In the genomic region with DNA sequence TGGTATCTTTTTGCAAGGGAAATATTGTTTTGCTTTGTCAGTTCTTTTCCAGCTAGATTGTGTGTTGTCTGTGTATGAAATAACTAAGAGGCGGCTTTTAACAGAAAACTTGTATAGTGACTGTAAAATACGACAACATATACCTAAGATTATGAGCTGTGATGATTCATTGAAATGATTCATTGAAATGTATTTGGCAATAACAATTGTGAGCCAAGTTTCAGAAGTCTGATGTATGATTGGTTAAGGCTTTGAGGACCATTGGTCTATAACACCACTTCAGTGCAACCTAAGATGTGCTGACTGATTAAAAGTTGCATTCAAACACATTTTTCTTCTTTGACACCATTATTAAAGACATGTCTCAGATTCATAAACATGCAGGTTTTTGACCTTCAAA, we compare ENCODE assay signal across 14 cellular contexts.
DNase-seq lines count a peak whose midpoint lies in the region; ATAC-seq, FAIRE-seq and TF ChIP-seq lines count a peak whose summit lies in the region.
"Had no signal": no experiment of that assay in that cellular context is flagged by ENCODE, and none has a peak within 500 bp of the region (broad histone marks: within the 10 kb centered on the region; RNA-seq: fewer than 3 reads in every experiment).

No MANE protein-coding gene starts in this region.

- peaks cover 10% of the 10 kb centered on the region for H3K4me1 ChIP-seq in keratinocyte (ENCODE audit: control insufficient read depth, extremely low read depth, insufficient read depth, low read length)

- H3K79me2 ChIP-seq in keratinocyte (ENCODE audit: control insufficient read depth, insufficient read depth, low read length), result peaks cover 27% of the 10 kb centered on the region

- no peaks in the 10 kb centered on the region for H3K36me3 Mint-ChIP-seq in activated CD8-positive, alpha-beta T cell treated with anti-CD3 and anti-CD28 coated beads for 36 hours (ENCODE audit: low read depth)
- H3K36me3 Mint-ChIP-seq in CD4-positive, alpha-beta T cell (ENCODE audit: low read depth), result no peaks in the 10 kb centered on the region
- H3K36me3 Mint-ChIP-seq: immature natural killer cell had no signal

- dilution Hi-C loops in keratinocyte (cut with MboI; ENCODE audit: extremely low pct_ligation_motif_present, low sequenced_read_pairs), result no loop called here

- in situ Hi-C loops in G401 (cut with HindIII; ENCODE audit: low sequenced_read_pairs), result no loop called here

- peak overlapping the region; percentile 40 for H3K27ac ChIP-seq in keratinocyte (ENCODE audit: control insufficient read depth, insufficient read depth, low read length)
- H3K27ac ChIP-seq in CD4-positive, alpha-beta T cell (ENCODE audit: low read depth, low read length), result no peak overlapping the region
- H3K27ac ChIP-seq: cardiac muscle cell had no signal

- H3K4me3 Mint-ChIP-seq in activated CD8-positive, alpha-beta T cell treated with anti-CD3 and anti-CD28 coated beads for 36 hours, result no peak overlapping the region
- no peak overlapping the region for H3K4me3 Mint-ChIP-seq in CD4-positive, alpha-beta T cell
- H3K4me3 Mint-ChIP-seq: CD4-positive, alpha-beta memory T cell; immature natural killer cell had no signal

- POLR2A ChIA-PET in activated CD8-positive, alpha-beta T cell treated with anti-CD3 and anti-CD28 coated beads for 36 hours (lab: Charles Lee), result no interaction called here
- POLR2A ChIA-PET in CD4-positive, alpha-beta T cell (lab: Charles Lee), result no interaction called here

- CTCF ChIA-PET in activated CD8-positive, alpha-beta T cell treated with anti-CD3 and anti-CD28 coated beads for 36 hours (lab: Charles Lee), result no interaction called here
- CTCF ChIA-PET in CD4-positive, alpha-beta T cell (lab: Charles Lee), result no interaction called here

- H3K36me3 ChIP-seq in keratinocyte (ENCODE audit: control insufficient read depth in 2 of 2, extremely low read depth in 1 of 2, insufficient read depth in 2 of 2, low read length in 2 of 2), result peaks cover 0 to 3% of the 10 kb centered on the region in 2 experiments

- ATAC-seq in activated CD8-positive, alpha-beta T cell treated with anti-CD3 and anti-CD28 coated beads for 36 hours, result no peak
- no peak for ATAC-seq in CD4-positive, alpha-beta T cell (ENCODE audit: poor library complexity)

- no peaks in the 10 kb centered on the region for H3K9me3 ChIP-seq in keratinocyte (ENCODE audit: control insufficient read depth, low read depth, low read length)
- no peaks in the 10 kb centered on the region for H3K9me3 ChIP-seq in CD4-positive, alpha-beta T cell (ENCODE audit: control insufficient read depth, low read length)

- no peak for TF ChIP-seq CTCF in AG09309 (IDR thresholded peaks at IDR 0.05; ENCODE audit: control insufficient read depth, insufficient read depth, low read depth, low read length, missing control alignments)
- no peak for TF ChIP-seq CTCF in keratinocyte (optimal IDR thresholded peaks at IDR 0.05 in 1 of 3, IDR thresholded peaks at IDR 0.05 in 1 of 3, conservative IDR thresholded peaks at IDR 0.05 in 1 of 3; ENCODE audit: extremely low read depth in 1 of 3, insufficient read depth in 2 of 3, low read length in 3 of 3)
- TF ChIP-seq CTCF in activated CD8-positive, alpha-beta T cell treated with anti-CD3 and anti-CD28 coated beads for 36 hours (IDR thresholded peaks at IDR 0.05), result no peak
- no peak for TF ChIP-seq CTCF in CD4-positive, alpha-beta T cell (IDR thresholded peaks at IDR 0.05)

- no peaks in the 10 kb centered on the region for H3K4me1 Mint-ChIP-seq in activated CD8-positive, alpha-beta T cell treated with anti-CD3 and anti-CD28 coated beads for 36 hours (ENCODE audit: low read depth)
- no peaks in the 10 kb centered on the region for H3K4me1 Mint-ChIP-seq in CD4-positive, alpha-beta T cell (ENCODE audit: low read depth)
- H3K4me1 Mint-ChIP-seq: immature natural killer cell had no signal

- no peaks in the 10 kb centered on the region for H4K20me1 ChIP-seq in keratinocyte (ENCODE audit: control insufficient read depth, extremely low read depth, insufficient read depth, low read length)

- no peaks in the 10 kb centered on the region for H3K27me3 ChIP-seq in keratinocyte (ENCODE audit: control insufficient read depth, extremely low read depth, insufficient read depth, low read length)
- no peaks in the 10 kb centered on the region for H3K27me3 ChIP-seq in CD4-positive, alpha-beta T cell (ENCODE audit: control insufficient read depth, insufficient read depth, low read length)
- H3K27me3 ChIP-seq: cardiac muscle cell had no signal

- H2AFZ ChIP-seq in keratinocyte (ENCODE audit: control insufficient read depth, low read length), result no peak overlapping the region

- FAIRE-seq in keratinocyte (lab: Jason Lieb, UNC), result peak; percentile 85

- H3K9ac ChIP-seq in keratinocyte (ENCODE audit: control insufficient read depth, extremely low read depth, insufficient read depth, low read length), result no peak overlapping the region

- no peak overlapping the region for H3K27ac Mint-ChIP-seq in activated CD8-positive, alpha-beta T cell treated with anti-CD3 and anti-CD28 coated beads for 36 hours
- H3K27ac Mint-ChIP-seq in CD4-positive, alpha-beta T cell, result no peak overlapping the region
- H3K27ac Mint-ChIP-seq: immature natural killer cell had no signal

- intact Hi-C loops in head of caudate nucleus (cut with DNase I), result no loop called here
- intact Hi-C loops in activated CD8-positive, alpha-beta T cell treated with anti-CD3 and anti-CD28 coated beads for 36 hours (cut with micrococcal nuclease), result no loop called here
- intact Hi-C loops in CD4-positive, alpha-beta T cell (cut with DNase I, micrococcal nuclease), result no loop called here

- peak overlapping the region; percentile 5 for H3K4me2 ChIP-seq in keratinocyte (ENCODE audit: control insufficient read depth, extremely low read depth, insufficient read depth, low read depth, low read length)

- DNase-seq in AG09309 (ENCODE audit: low read depth), result peak; percentile 33
- DNase-seq in HS-5 (ENCODE audit: low read depth), result peak; percentile 74
- peak; percentile 14 for DNase-seq in astrocyte of the hippocampus (ENCODE audit: low read depth, low spot score)
- peak; percentile 57 for DNase-seq in keratinocyte (ENCODE audit: low read depth, low spot score)
- DNase-seq in head of caudate nucleus, result no peak
- DNase-seq in G401 (ENCODE audit: low spot score), result no peak
- DNase-seq in activated CD8-positive, alpha-beta T cell treated with anti-CD3 and anti-CD28 coated beads for 36 hours, result no peak
- no peak for DNase-seq in CD4-positive, alpha-beta T cell
- DNase-seq: CD4-positive, alpha-beta memory T cell; GF-D8; immature natural killer cell; NCI-H2081; NK-92 treated with Interleukin-12 subunit alpha and Interleukin-12 subunit beta, amount 100 ng/mL, for 24 hours had no signal

- no peaks in the 10 kb centered on the region for H3K9me3 Mint-ChIP-seq in activated CD8-positive, alpha-beta T cell treated with anti-CD3 and anti-CD28 coated beads for 36 hours
- H3K9me3 Mint-ChIP-seq in CD4-positive, alpha-beta T cell, result no peaks in the 10 kb centered on the region
- H3K9me3 Mint-ChIP-seq: CD4-positive, alpha-beta memory T cell had no signal

- no peak overlapping the region for H3K4me3 ChIP-seq in AG09309 (ENCODE audit: control insufficient read depth, low read depth, low read length)
- no peak overlapping the region for H3K4me3 ChIP-seq in keratinocyte (ENCODE audit: control insufficient read depth in 2 of 3, extremely low read depth in 1 of 3, insufficient read depth in 2 of 3, low read depth in 1 of 3, low read length in 3 of 3)
- H3K4me3 ChIP-seq: cardiac muscle cell had no signal

- H3K27me3 Mint-ChIP-seq in activated CD8-positive, alpha-beta T cell treated with anti-CD3 and anti-CD28 coated beads for 36 hours, result peaks cover 2% of the 10 kb centered on the region
- H3K27me3 Mint-ChIP-seq in CD4-positive, alpha-beta T cell, result no peaks in the 10 kb centered on the region
- H3K27me3 Mint-ChIP-seq: CD4-positive, alpha-beta memory T cell had no signal

- H3K9me1 ChIP-seq in keratinocyte (ENCODE audit: control insufficient read depth, extremely low read depth, insufficient read depth, low read length), result no peaks in the 10 kb centered on the region

Comparison
In these comparisons a context has a peak if more than half of its experiments do, and no peak if none do; other contexts are left out.
1. DNase-seq: peak in AG09309 (single experiment), HS-5 (single experiment), astrocyte of the hippocampus (single experiment) and keratinocyte (single experiment); none in head of caudate nucleus (0 of 42), G401 (single experiment), activated CD8-positive, alpha-beta T cell treated with anti-CD3 and anti-CD28 coated beads for 36 hours (single experiment) and CD4-positive, alpha-beta T cell (0 of 10).